Comparison of ENCODE assay signal across 1 cellular context in the genomic region with DNA sequence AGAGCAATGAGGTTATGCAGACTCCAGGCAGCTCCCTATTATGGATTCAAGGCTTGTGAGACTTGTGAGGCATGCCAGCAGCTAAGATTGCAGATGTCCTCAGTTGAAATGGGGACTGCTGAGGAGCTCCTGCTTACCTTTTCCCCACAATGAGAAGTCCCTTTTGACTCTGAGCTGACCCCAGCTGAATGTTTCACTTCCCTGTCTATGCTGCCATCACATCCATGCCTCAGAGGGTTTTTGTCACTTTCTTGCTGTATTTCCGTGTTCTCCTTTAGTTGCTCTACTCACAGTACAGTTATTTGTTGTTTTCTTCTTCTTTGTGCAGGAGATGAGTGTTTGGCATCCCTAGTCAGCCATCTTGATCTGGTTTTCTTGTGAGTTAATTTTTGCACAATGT.
TF ChIP-seq lines count a peak whose summit lies in the region.

No MANE protein-coding gene starts in this region.

TF ChIP-seq in SK-N-SH treated with all-trans-retinoic acid at 6 μM for 48 hours, 23 proteins besides CTCF, POLR2A, EP300 and RAD21 (continued from another document):
- TF ChIP-seq, protein P1, sequence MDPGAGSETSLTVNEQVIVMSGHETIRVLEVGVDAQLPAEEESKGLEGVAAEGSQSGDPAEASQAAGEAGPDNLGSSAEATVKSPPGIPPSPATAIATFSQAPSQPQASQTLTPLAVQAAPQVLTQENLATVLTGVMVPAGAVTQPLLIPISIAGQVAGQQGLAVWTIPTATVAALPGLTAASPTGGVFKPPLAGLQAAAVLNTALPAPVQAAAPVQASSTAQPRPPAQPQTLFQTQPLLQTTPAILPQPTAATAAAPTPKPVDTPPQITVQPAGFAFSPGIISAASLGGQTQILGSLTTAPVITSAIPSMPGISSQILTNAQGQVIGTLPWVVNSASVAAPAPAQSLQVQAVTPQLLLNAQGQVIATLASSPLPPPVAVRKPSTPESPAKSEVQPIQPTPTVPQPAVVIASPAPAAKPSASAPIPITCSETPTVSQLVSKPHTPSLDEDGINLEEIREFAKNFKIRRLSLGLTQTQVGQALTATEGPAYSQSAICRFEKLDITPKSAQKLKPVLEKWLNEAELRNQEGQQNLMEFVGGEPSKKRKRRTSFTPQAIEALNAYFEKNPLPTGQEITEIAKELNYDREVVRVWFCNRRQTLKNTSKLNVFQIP (CRISPR knock-in tag; IDR thresholded peaks at IDR 0.05; ENCODE audit: borderline replicate concordance, low read depth) = no peak
- TF ChIP-seq PPARA (CRISPR knock-in tag; IDR thresholded peaks at IDR 0.05; ENCODE audit: borderline replicate concordance) (no peak), RARB (CRISPR knock-in tag; IDR thresholded peaks at IDR 0.05) (no peak), TCF4 (CRISPR knock-in tag; IDR thresholded peaks at IDR 0.05; ENCODE audit: borderline replicate concordance) (no peak), ISL1 (CRISPR knock-in tag; IDR thresholded peaks at IDR 0.05) (no peak)
- TF ChIP-seq, protein P2, sequence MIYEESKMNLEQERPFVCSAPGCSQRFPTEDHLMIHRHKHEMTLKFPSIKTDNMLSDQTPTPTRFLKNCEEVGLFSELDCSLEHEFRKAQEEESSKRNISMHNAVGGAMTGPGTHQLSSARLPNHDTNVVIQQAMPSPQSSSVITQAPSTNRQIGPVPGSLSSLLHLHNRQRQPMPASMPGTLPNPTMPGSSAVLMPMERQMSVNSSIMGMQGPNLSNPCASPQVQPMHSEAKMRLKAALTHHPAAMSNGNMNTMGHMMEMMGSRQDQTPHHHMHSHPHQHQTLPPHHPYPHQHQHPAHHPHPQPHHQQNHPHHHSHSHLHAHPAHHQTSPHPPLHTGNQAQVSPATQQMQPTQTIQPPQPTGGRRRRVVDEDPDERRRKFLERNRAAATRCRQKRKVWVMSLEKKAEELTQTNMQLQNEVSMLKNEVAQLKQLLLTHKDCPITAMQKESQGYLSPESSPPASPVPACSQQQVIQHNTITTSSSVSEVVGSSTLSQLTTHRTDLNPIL (CRISPR knock-in tag; IDR thresholded peaks at IDR 0.05; ENCODE audit: low read depth) = no peak
